ENCODE assay signal across 14 cellular contexts in genomic region chr9:105251133-105251532, GRCh38.
"Had no signal": no experiment of that assay in that cellular context is flagged by ENCODE, and none has a peak within 500 bp of the region (broad histone marks: within the 10 kb centered on the region; RNA-seq: fewer than 3 reads in every experiment).

No MANE protein-coding gene starts in this region.

- DNase-seq: activated CD4-positive, CD25-positive, alpha-beta regulatory T cell; activated naive CD4-positive, alpha-beta T cell treated with anti-CD3 and anti-CD28 coated beads, Interleukin-2, amount 50 U/mL, for 16 hours; adrenal gland; effector memory CD4-positive, alpha-beta T cell; foreskin melanocyte; kidney glomerular epithelial cell; pancreas; retina had no signal

- ATAC-seq: pancreas; stimulated activated effector memory CD8-positive, alpha-beta T cell treated with anti-CD3 and anti-CD28 coated beads, Interleukin-12 subunit alpha, Interleukin-12 subunit beta, amount 100 ng/mL, for 72 hours had no signal

- H3K27ac ChIP-seq: adrenal gland, coronary artery, epithelial cell of prostate, pancreas, tibial nerve had no signal

- H3K36me3 ChIP-seq: adrenal gland, pancreas, tibial nerve had no signal

- H3K36me3 Mint-ChIP-seq: mesothelial cell of epicardium; stimulated activated effector memory CD8-positive, alpha-beta T cell treated with anti-CD3 and anti-CD28 coated beads, Interleukin-12 subunit alpha, Interleukin-12 subunit beta, amount 100 ng/mL, for 72 hours had no signal

- H3K4me3 Mint-ChIP-seq: mesothelial cell of epicardium; stimulated activated effector memory CD8-positive, alpha-beta T cell treated with anti-CD3 and anti-CD28 coated beads, Interleukin-12 subunit alpha, Interleukin-12 subunit beta, amount 100 ng/mL, for 72 hours; T-helper 1 cell treated with Interleukin-12 subunit alpha and Interleukin-12 subunit beta and Interleukin-4 antibody, amounts not matched to agents 30 μg/mL and 1 μg/mL, for 36 hours had no signal

- H3K4me3 ChIP-seq: adrenal gland, coronary artery, pancreas, tibial nerve had no signal

- H3K9me3 ChIP-seq: adrenal gland, pancreas, tibial nerve had no signal

- H3K27me3 ChIP-seq: adrenal gland, pancreas, tibial nerve had no signal

- H3K27ac Mint-ChIP-seq: mesothelial cell of epicardium; stimulated activated effector memory CD8-positive, alpha-beta T cell treated with anti-CD3 and anti-CD28 coated beads, Interleukin-12 subunit alpha, Interleukin-12 subunit beta, amount 100 ng/mL, for 72 hours; T-helper 1 cell treated with Interleukin-12 subunit alpha and Interleukin-12 subunit beta and Interleukin-4 antibody, amounts not matched to agents 30 μg/mL and 1 μg/mL, for 36 hours had no signal

- H3K9me3 Mint-ChIP-seq: mesothelial cell of epicardium; stimulated activated effector memory CD8-positive, alpha-beta T cell treated with anti-CD3 and anti-CD28 coated beads, Interleukin-12 subunit alpha, Interleukin-12 subunit beta, amount 100 ng/mL, for 72 hours; T-helper 1 cell treated with Interleukin-12 subunit alpha and Interleukin-12 subunit beta and Interleukin-4 antibody, amounts not matched to agents 30 μg/mL and 1 μg/mL, for 36 hours had no signal
